ENCODE assay signal across 1 cellular context in genomic region chr10:104309980-104310978, GRCh38.
TF ChIP-seq lines count a peak whose summit lies in the region.

No MANE protein-coding gene starts in this region.

TF ChIP-seq in H1, 55 proteins besides CTCF, POLR2A, EP300 and RAD21 (continued from another document):
- no peak for TF ChIP-seq SP4 (IDR thresholded peaks at IDR 0.05; ENCODE audit: low read length)
- no peak for TF ChIP-seq NANOG (IDR thresholded peaks at IDR 0.05; ENCODE audit: insufficient read depth, low read depth, low read length, poor library complexity, severe bottlenecking)
- no peak for TF ChIP-seq ATF2 (IDR thresholded peaks at IDR 0.05; ENCODE audit: low read length)
- TF ChIP-seq JUND (IDR thresholded peaks at IDR 0.05; ENCODE audit: low read length), result no peak
